Comparison of ENCODE assay signal across 9 cellular contexts in the genomic region with DNA sequence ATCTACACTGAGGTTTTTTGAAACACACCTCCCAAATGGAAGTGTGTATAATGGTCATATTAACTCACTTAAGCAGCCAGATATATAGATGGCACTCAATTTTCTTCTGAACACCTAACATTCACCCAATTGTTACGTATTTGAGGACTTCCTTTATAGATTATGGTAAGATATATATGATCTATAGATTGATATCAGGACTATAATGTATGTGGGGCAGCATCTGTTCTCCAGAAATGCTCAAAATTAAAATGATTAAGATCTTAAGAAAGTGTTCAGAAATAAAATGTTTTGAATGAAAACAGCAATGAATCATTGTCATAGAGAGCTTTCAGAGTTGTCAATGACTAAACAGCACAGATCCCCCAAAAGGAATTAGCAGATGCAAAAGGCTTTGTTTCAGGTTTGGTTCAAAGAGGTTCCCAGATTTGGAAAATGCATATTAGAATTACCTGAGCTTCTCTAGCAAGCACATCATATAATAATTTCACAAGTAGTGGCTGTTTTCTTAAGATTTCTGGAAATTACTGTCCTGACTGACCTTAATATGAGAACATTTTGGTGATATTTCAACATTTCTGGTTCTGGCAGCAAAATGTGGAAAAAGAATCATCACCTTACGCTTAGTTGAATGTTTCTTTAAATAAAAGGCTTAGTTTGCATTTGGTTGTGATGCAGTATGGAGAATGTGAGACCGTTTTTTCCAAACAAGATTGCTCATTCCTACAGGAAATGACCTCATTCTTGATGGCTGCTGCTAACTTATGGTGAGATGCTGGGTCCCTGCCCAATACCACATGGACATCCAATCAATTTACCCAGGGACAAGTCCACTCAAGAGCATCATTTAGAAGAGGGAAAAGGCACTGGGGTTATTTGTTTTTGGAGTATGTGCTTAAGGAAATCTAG. TPM values are rescaled to one million over a fixed set of nuclear protein-coding genes. Genes with fewer than 3 reads are reported as not detected.
DNase-seq lines count a peak whose midpoint lies in the region; ATAC-seq and TF ChIP-seq lines count a peak whose summit lies in the region.
"Had no signal": no experiment of that assay in that cellular context is flagged by ENCODE, and none has a peak within 500 bp of the region (broad histone marks: within the 10 kb centered on the region; RNA-seq: fewer than 3 reads in every experiment).

No MANE protein-coding gene starts in this region.

- ATAC-seq in Right ventricle myocardium inferior: peak; percentile 43
- ATAC-seq: WTC11 had no signal

- H3K27me3 ChIP-seq in ascending aorta (no peaks in the 10 kb centered on the region), vagina (no peaks in the 10 kb centered on the region)

- TF ChIP-seq CTCF in ascending aorta (IDR thresholded peaks at IDR 0.05) (no peak), vagina (IDR thresholded peaks at IDR 0.05) (no peak)

- H3K4me3 ChIP-seq in ascending aorta (no peak overlapping the region), vagina (no peak overlapping the region)

- H3K27ac ChIP-seq in ascending aorta (peak overlapping the region; percentile 64 to 71), vagina (peak overlapping the region; percentile 67)

- intact Hi-C loops in Right ventricle myocardium inferior (cut with DNase I): no loop called here
- intact Hi-C loops in cardiac septum (cut with DNase I): no loop called here
- intact Hi-C loops in ascending aorta (cut with DNase I): loop anchor here (1.0 kb wide), 1 partner anchor 15 kb away; no protein-coding TSS in a partner anchor
- intact Hi-C loops in vagina (cut with DNase I): no loop called here

- DNase-seq in Right ventricle myocardium inferior (ENCODE audit: missing footprints) (no peak), cardiac septum (ENCODE audit: low spot score) (no peak), ascending aorta (ENCODE audit: low spot score in 2 of 2) (peak in 1 of 2 donors; percentile 83), kidney glomerular epithelial cell (lab: John Stamatoyannopoulos, UW) (peak; percentile 27), vagina (ENCODE audit: extremely low spot score in 2 of 2) (no peak), KG1 (lab: John Stamatoyannopoulos, UW) (no peak)
- no peak for DNase-seq in stimulated activated CD4-positive, alpha-beta T cell treated with anti-CD3 and anti-CD28 coated beads, Interleukin-4, amount 100 ng/mL, for 1 hour
- no peak for DNase-seq in effector CD4-positive, alpha-beta T cell

- H3K36me3 ChIP-seq in ascending aorta: peaks cover 10 to 37% of the 10 kb centered on the region in 2 donors
- peaks cover 0 to 21% of the 10 kb centered on the region in 2 donors for H3K36me3 ChIP-seq in vagina

- TF ChIP-seq POLR2A in vagina (IDR thresholded peaks at IDR 0.05): no peak

- H3K9me3 ChIP-seq in ascending aorta (no peaks in the 10 kb centered on the region), vagina (no peaks in the 10 kb centered on the region)

- H3K4me1 ChIP-seq in ascending aorta (peaks cover 0 to 29% of the 10 kb centered on the region in 2 donors), vagina (peaks cover 28% of the 10 kb centered on the region)

RNA-seq across cellular contexts. Expression of a gene that starts 31.5 kb away (rescaled TPM):
- 11.0 TPM for total RNA-seq in Right ventricle myocardium inferior
- 6.5 TPM for total RNA-seq in cardiac septum
- total RNA-seq in ascending aorta: 31.3 TPM
- 35.1 TPM for total RNA-seq in vagina
